In the genomic region with DNA sequence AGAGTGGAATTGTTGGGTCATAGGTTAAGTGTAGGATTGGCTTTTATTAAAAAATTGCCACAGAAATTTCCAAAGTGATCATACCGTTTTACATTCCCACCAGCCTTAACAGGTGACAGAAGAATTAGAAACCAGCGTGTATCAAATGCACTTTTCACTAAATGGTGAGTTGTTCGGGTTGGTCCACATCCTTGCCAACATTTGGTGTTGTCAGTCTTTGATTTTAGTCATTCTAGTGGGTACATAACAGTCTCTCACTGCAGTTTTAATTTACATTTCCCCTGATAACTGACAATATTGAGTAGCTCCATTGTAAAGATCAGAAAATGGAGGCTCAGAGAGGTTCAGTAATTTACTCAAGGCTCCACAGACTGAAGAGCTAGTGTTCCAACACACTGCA, we compare ENCODE assay signal across 11 cellular contexts.
"Had no signal": no experiment of that assay in that cellular context is flagged by ENCODE, and none has a peak within 500 bp of the region (broad histone marks: within the 10 kb centered on the region; RNA-seq: fewer than 3 reads in every experiment).

No MANE protein-coding gene starts in this region.

- H3K36me3 ChIP-seq: HAP-1 had no signal

- H3K4me1 ChIP-seq: HAP-1 had no signal

- H3K9me3 Mint-ChIP-seq: GM23338 had no signal

- FAIRE-seq: H1, H54 had no signal

- H3K9me3 ChIP-seq: HAP-1 had no signal

- H2AFZ ChIP-seq: GM23248, GM23338 had no signal

- ATAC-seq: GM23338, HCT116 had no signal

- H3K27ac Mint-ChIP-seq: GM23338, H9, HFFc6 had no signal

- H3K4me3 ChIP-seq: GM23248, GM23338, HAP-1 had no signal

- H3K4me1 Mint-ChIP-seq: GM23338 had no signal

- H3K9ac ChIP-seq: GM23248 had no signal

- H3K4me3 Mint-ChIP-seq: GM23338, H9, HFFc6 had no signal

- H3K4me2 ChIP-seq: GM23338 had no signal

- DNase-seq: GM23248, GOT3, H7, H9, HCEC 1CT, HFFc6 had no signal

- H3K27ac ChIP-seq: GM23248 had no signal
